ENCODE assay signal across 28 cellular contexts in genomic region chr16:77062878-77063566, GRCh38.
A peak's percentile ranks its signal among the peaks of the same experiment; 100 is the strongest.
DNase-seq lines count a peak whose midpoint lies in the region; ATAC-seq and TF ChIP-seq lines count a peak whose summit lies in the region.
"Had no signal": no experiment of that assay in that cellular context is flagged by ENCODE, and none has a peak within 500 bp of the region (broad histone marks: within the 10 kb centered on the region; RNA-seq: fewer than 3 reads in every experiment).

No MANE protein-coding gene starts in this region.

- CTCF ChIA-PET in RWPE1 (lab: Yijun Ruan, JAX): no interaction called here
- CTCF ChIA-PET in activated CD4-positive, alpha-beta memory T cell treated with anti-CD3 and anti-CD28 coated beads for 36 hours (lab: Charles Lee): no interaction called here

- no peak overlapping the region for H3K4me3 Mint-ChIP-seq in activated CD4-positive, alpha-beta memory T cell treated with anti-CD3 and anti-CD28 coated beads for 36 hours
- H3K4me3 Mint-ChIP-seq: B cell; CD8-positive, alpha-beta memory T cell; immature natural killer cell; stimulated activated naive CD8-positive, alpha-beta T cell treated with anti-CD3 and anti-CD28 coated beads, Interleukin-15, amount 100 ng/mL, for 72 hours had no signal

- no peak overlapping the region for H2BK15ac ChIP-seq in mesenchymal stem cell (ENCODE audit: low read depth, poor library complexity, severe bottlenecking)

- H3K27ac Mint-ChIP-seq in activated CD4-positive, alpha-beta memory T cell treated with anti-CD3 and anti-CD28 coated beads for 36 hours: no peak overlapping the region
- H3K27ac Mint-ChIP-seq: activated T-helper 2 cell treated with anti-CD3 and anti-CD28 coated beads, Interferon-gamma antibody, Interleukin-2, Interleukin-4, amounts not matched to agents 10 μg/mL and 5 μg/mL and 100 μg/mL, durations not matched to agents 14 hours and 24 hours and 36 hours; B cell; CD8-positive, alpha-beta memory T cell; immature natural killer cell; naive thymus-derived CD8-positive, alpha-beta T cell; stimulated activated naive CD8-positive, alpha-beta T cell treated with anti-CD3 and anti-CD28 coated beads, Interleukin-15, amount 100 ng/mL, for 72 hours had no signal

- no peak overlapping the region for H3K4me3 ChIP-seq in heart right ventricle
- H3K4me3 ChIP-seq in mesenchymal stem cell (ENCODE audit: insufficient read depth in 1 of 2, low read depth in 1 of 2, low read length in 2 of 2): no peak overlapping the region
- no peak overlapping the region for H3K4me3 ChIP-seq in upper lobe of right lung
- H3K4me3 ChIP-seq: vagina had no signal

- H2BK120ac ChIP-seq in mesenchymal stem cell (ENCODE audit: low read depth, low read length): no peak overlapping the region

- no peak overlapping the region for H3K4ac ChIP-seq in mesenchymal stem cell (ENCODE audit: low read depth in 1 of 2, low read length in 2 of 2)

- ATAC-seq in heart right ventricle (peak in 7 of 8 donors; percentile 21 to 72 (median 52)), Right ventricle myocardium inferior (no peak), upper lobe of right lung (peak; percentile 50)
- ATAC-seq: left colon; naive thymus-derived CD8-positive, alpha-beta T cell; Panc1; stimulated activated naive CD8-positive, alpha-beta T cell treated with anti-CD3 and anti-CD28 coated beads, Interleukin-15, amount 100 ng/mL, for 72 hours had no signal

- no peak overlapping the region for H2BK5ac ChIP-seq in mesenchymal stem cell (ENCODE audit: low read depth, low read length, poor library complexity, severe bottlenecking)

- no peak overlapping the region for H3K23ac ChIP-seq in mesenchymal stem cell (ENCODE audit: low read length in 2 of 2)

- H3K27ac ChIP-seq in heart right ventricle (peak overlapping the region in 3 of 10 donors; percentile 2 to 23 (median 19)), mesenchymal stem cell (ENCODE audit: low read length, poor library complexity, severe bottlenecking) (no peak overlapping the region), upper lobe of right lung (no peak overlapping the region), RWPE1 (no peak overlapping the region)
- H3K27ac ChIP-seq: vagina, VCaP had no signal

- H3K9me3 Mint-ChIP-seq in activated CD4-positive, alpha-beta memory T cell treated with anti-CD3 and anti-CD28 coated beads for 36 hours: no peaks in the 10 kb centered on the region
- H3K9me3 Mint-ChIP-seq: activated T-helper 2 cell treated with anti-CD3 and anti-CD28 coated beads, Interferon-gamma antibody, Interleukin-2, Interleukin-4, amounts not matched to agents 10 μg/mL and 5 μg/mL and 100 μg/mL, durations not matched to agents 14 hours and 24 hours and 36 hours; naive thymus-derived CD8-positive, alpha-beta T cell; stimulated activated naive CD8-positive, alpha-beta T cell treated with anti-CD3 and anti-CD28 coated beads, Interleukin-15, amount 100 ng/mL, for 72 hours had no signal

- POLR2A ChIA-PET in RWPE1 (lab: Yijun Ruan, JAX; ENCODE audit: low non-redundant PET): no interaction called here
- POLR2A ChIA-PET in activated CD4-positive, alpha-beta memory T cell treated with anti-CD3 and anti-CD28 coated beads for 36 hours (lab: Charles Lee): no interaction called here

- WGBS in heart right ventricle, 2 donors: 38 to 39% methylated on average over 10 of the region's 10 CpGs
- 54% methylated on average over 7 of the region's 10 CpGs for WGBS in mesenchymal stem cell

- intact Hi-C loops in heart right ventricle (cut with DNase I): loop anchor here in 2 of 10 donors (10.0 kb wide), 2 partner anchors 58 to 102 kb away; no protein-coding TSS in a partner anchor
- intact Hi-C loops in Right ventricle myocardium inferior (cut with DNase I): no loop called here
- intact Hi-C loops in upper lobe of right lung (cut with DNase I): no loop called here
- intact Hi-C loops in activated CD4-positive, alpha-beta memory T cell treated with anti-CD3 and anti-CD28 coated beads for 36 hours (cut with micrococcal nuclease): no loop called here

- H3K27me3 ChIP-seq in heart right ventricle (no peaks in the 10 kb centered on the region), mesenchymal stem cell (ENCODE audit: control insufficient read depth in 1 of 2, insufficient read depth in 1 of 2, low read length in 2 of 2) (no peaks in the 10 kb centered on the region), upper lobe of right lung (no peaks in the 10 kb centered on the region)
- H3K27me3 ChIP-seq: vagina had no signal

- H4K91ac ChIP-seq in mesenchymal stem cell (ENCODE audit: low read length): no peak overlapping the region

- H3K27me3 Mint-ChIP-seq in activated CD4-positive, alpha-beta memory T cell treated with anti-CD3 and anti-CD28 coated beads for 36 hours: peaks cover 2% of the 10 kb centered on the region

- peaks cover 0 to 51% (median 19%) of the 10 kb centered on the region in 9 donors for H3K4me1 ChIP-seq in heart right ventricle
- H3K4me1 ChIP-seq in mesenchymal stem cell (ENCODE audit: control insufficient read depth, insufficient read depth, low read depth, low read length): no peaks in the 10 kb centered on the region
- H3K4me1 ChIP-seq in upper lobe of right lung: peaks cover 17% of the 10 kb centered on the region

- H3K36me3 ChIP-seq in heart right ventricle (no peaks in the 10 kb centered on the region), mesenchymal stem cell (ENCODE audit: control insufficient read depth in 1 of 2, insufficient read depth in 2 of 2, low read depth in 1 of 2, low read length in 2 of 2) (no peaks in the 10 kb centered on the region), upper lobe of right lung (no peaks in the 10 kb centered on the region)
- H3K36me3 ChIP-seq: vagina had no signal

- no peaks in the 10 kb centered on the region for H3K4me1 Mint-ChIP-seq in activated CD4-positive, alpha-beta memory T cell treated with anti-CD3 and anti-CD28 coated beads for 36 hours (ENCODE audit: low read depth)
- H3K4me1 Mint-ChIP-seq: B cell; CD8-positive, alpha-beta memory T cell; immature natural killer cell; naive thymus-derived CD8-positive, alpha-beta T cell; stimulated activated naive CD8-positive, alpha-beta T cell treated with anti-CD3 and anti-CD28 coated beads, Interleukin-15, amount 100 ng/mL, for 72 hours had no signal

- H2BK12ac ChIP-seq in mesenchymal stem cell (ENCODE audit: low read length in 2 of 2): no peak overlapping the region

- peak in 2 of 9 donors; percentile 13 to 31 for TF ChIP-seq CTCF in heart right ventricle (IDR thresholded peaks at IDR 0.05)
- no peak for TF ChIP-seq CTCF in upper lobe of right lung (IDR thresholded peaks at IDR 0.05)
- TF ChIP-seq CTCF in RWPE1 (conservative IDR thresholded peaks at IDR 0.05; ENCODE audit: low read depth): no peak

- no peak overlapping the region for H3K4me2 ChIP-seq in mesenchymal stem cell (ENCODE audit: low read length, poor library complexity, severe bottlenecking)

- DNase-seq in heart right ventricle (no peak), Right ventricle myocardium inferior (ENCODE audit: missing footprints) (no peak), dermis blood vessel endothelial cell (peak; percentile 16), mesenchymal stem cell (peak; percentile 43), upper lobe of right lung (no peak), RWPE1 (ENCODE audit: low spot score) (no peak)
- DNase-seq in stimulated activated CD4-positive, alpha-beta T cell treated with anti-CD3 and anti-CD28 coated beads, Interleukin-15, amount 100 ng/mL, for 24 hours: no peak
- no peak for DNase-seq in activated CD4-positive, alpha-beta memory T cell treated with anti-CD3 and anti-CD28 coated beads for 36 hours
- DNase-seq: activated CD4-positive, alpha-beta T cell treated with anti-CD3 and anti-CD28 coated beads for 4 hours; activated naive CD4-positive, alpha-beta T cell treated with anti-CD3 and anti-CD28 coated beads, Interleukin-2, amount 50 U/mL, for 16 hours; activated T-cell treated with anti-CD3 and anti-CD28 coated beads for 4 hours; amniotic stem cell; CD8-positive, alpha-beta memory T cell; immature natural killer cell; KBM-7; left colon; naive thymus-derived CD8-positive, alpha-beta T cell; NCI-H1105 treated with DMSO at 0.1 percent for 48 hours; NCI-H1930; NCI-H524 treated with DMSO at 0.1 percent for 48 hours; stimulated activated CD4-positive, alpha-beta T cell treated with anti-CD3 and anti-CD28 coated beads, Interleukin-2, amount 100 ng/mL, for 24 hours; stimulated activated CD8-positive, alpha-beta memory T cell treated with anti-CD3 and anti-CD28 coated beads, Interleukin-4, amount 100 ng/mL, for 48 hours; stimulated activated naive CD8-positive, alpha-beta T cell treated with anti-CD3 and anti-CD28 coated beads, Interleukin-15, amount 100 ng/mL, for 72 hours had no signal

- no peak overlapping the region for H2AFZ ChIP-seq in mesenchymal stem cell (ENCODE audit: low read depth, low read length)

- no peak overlapping the region for H2AK5ac ChIP-seq in mesenchymal stem cell (ENCODE audit: low read length, severe bottlenecking)

- no peaks in the 10 kb centered on the region for H3K36me3 Mint-ChIP-seq in activated CD4-positive, alpha-beta memory T cell treated with anti-CD3 and anti-CD28 coated beads for 36 hours
- H3K36me3 Mint-ChIP-seq: CD8-positive, alpha-beta memory T cell; immature natural killer cell; naive thymus-derived CD8-positive, alpha-beta T cell had no signal

- H3K9me3 ChIP-seq in heart right ventricle: no peaks in the 10 kb centered on the region
- H3K9me3 ChIP-seq in mesenchymal stem cell (ENCODE audit: control insufficient read depth, low read length): no peaks in the 10 kb centered on the region
- H3K9me3 ChIP-seq in upper lobe of right lung: no peaks in the 10 kb centered on the region
- H3K9me3 ChIP-seq: vagina had no signal

- H3K18ac ChIP-seq in mesenchymal stem cell (ENCODE audit: low read depth in 1 of 2, low read length in 2 of 2): no peak overlapping the region

- H3K79me1 ChIP-seq in mesenchymal stem cell (replicated peaks; ENCODE audit: low read length, poor library complexity, severe bottlenecking): no peaks in the 10 kb centered on the region

- no peak overlapping the region for H3K14ac ChIP-seq in mesenchymal stem cell (ENCODE audit: low read length in 2 of 2)

- H4K8ac ChIP-seq in mesenchymal stem cell (ENCODE audit: low read length): no peak overlapping the region

- no peak overlapping the region for H3K9ac ChIP-seq in mesenchymal stem cell (ENCODE audit: low read length)

Comparison
In these comparisons a context has a peak if more than half of its experiments do, and no peak if none do; other contexts are left out.
1. DNase-seq: peak in dermis blood vessel endothelial cell (single experiment) and mesenchymal stem cell (single experiment); none in heart right ventricle (0 of 2), Right ventricle myocardium inferior (single experiment), upper lobe of right lung (single experiment), stimulated activated CD4-positive, alpha-beta T cell treated with anti-CD3 and anti-CD28 coated beads, Interleukin-15, amount 100 ng/mL, for 24 hours (single experiment), RWPE1 (single experiment) and activated CD4-positive, alpha-beta memory T cell treated with anti-CD3 and anti-CD28 coated beads for 36 hours (single experiment).